ENCODE assay signal across 1 cellular context in genomic region chr22:32474635-32475427, GRCh38.
TF ChIP-seq lines count a peak whose summit lies in the region.

FBXO7 (plus strand) TSS chr22:32474811; CDS start chr22:32475003, 192 bp downstream.

TF ChIP-seq in HepG2, 621 proteins besides CTCF, POLR2A, EP300 and RAD21 (continued from another document and continues in another):
- TF ChIP-seq HMGXB3 (CRISPR knock-in tag; IDR thresholded peaks at IDR 0.05; ENCODE audit: borderline replicate concordance) (no peak), MLXIP (CRISPR knock-in tag; IDR thresholded peaks at IDR 0.05; ENCODE audit: borderline replicate concordance) (no peak), ASH2L (IDR thresholded peaks at IDR 0.05; ENCODE audit: insufficient read length, low read depth, low read length) (peak; percentile 70), ZNF234 (CRISPR knock-in tag; conservative IDR thresholded peaks at IDR 0.05) (peak; percentile 54; the same call in 1 of the 2 replicates), REXO4 (CRISPR knock-in tag; IDR thresholded peaks at IDR 0.05; ENCODE audit: borderline replicate concordance) (no peak), SMAD1 (CRISPR knock-in tag; IDR thresholded peaks at IDR 0.05; ENCODE audit: borderline replicate concordance, low read depth) (0 out of 2 replicates have a peak, but pooled peaks have one; percentile 8), ZNF605 (CRISPR knock-in tag; IDR thresholded peaks at IDR 0.05) (0 out of 2 replicates have a peak, but pooled peaks have one; percentile 16), FOXC1 (CRISPR knock-in tag; IDR thresholded peaks at IDR 0.05; ENCODE audit: borderline replicate concordance) (no peak; the same call in 1 of the 2 replicates), ZNF546 (CRISPR knock-in tag; conservative IDR thresholded peaks at IDR 0.05) (no peak; the same call in 1 of the 2 replicates), YEATS2 (CRISPR knock-in tag; IDR thresholded peaks at IDR 0.05; ENCODE audit: borderline replicate concordance) (0 out of 2 replicates have a peak, but pooled peaks have one; percentile 31), HINFP (CRISPR knock-in tag; IDR thresholded peaks at IDR 0.05; ENCODE audit: low read depth) (peak; percentile 67), ZNF720 (CRISPR knock-in tag; IDR thresholded peaks at IDR 0.05) (no peak), CCDC6 (CRISPR knock-in tag; IDR thresholded peaks at IDR 0.05) (no peak; the same call in 1 of the 2 replicates), TRIM22 (IDR thresholded peaks at IDR 0.05) (no peak), ZNF878 (CRISPR knock-in tag; IDR thresholded peaks at IDR 0.05) (no peak), ZNF362 (CRISPR knock-in tag; IDR thresholded peaks at IDR 0.05; ENCODE audit: borderline replicate concordance) (no peak), ARNT2 (CRISPR knock-in tag; IDR thresholded peaks at IDR 0.05; ENCODE audit: low read depth) (peak; percentile 70), RXRB (CRISPR knock-in tag; IDR thresholded peaks at IDR 0.05; ENCODE audit: borderline replicate concordance) (peak; percentile 50; the same call in 1 of the 2 replicates), POLR2AphosphoS2 (IDR thresholded peaks at IDR 0.05; ENCODE audit: low read depth, low read length) (no peak), TIGD3 (CRISPR knock-in tag; IDR thresholded peaks at IDR 0.05; ENCODE audit: borderline replicate concordance) (no peak), ZNF484 (CRISPR knock-in tag; IDR thresholded peaks at IDR 0.05; ENCODE audit: borderline replicate concordance, low read depth) (no peak), ZNF678 (CRISPR knock-in tag; IDR thresholded peaks at IDR 0.05) (no peak), IRF9 (CRISPR knock-in tag; IDR thresholded peaks at IDR 0.05; ENCODE audit: borderline replicate concordance) (no peak), MAF1 (CRISPR knock-in tag; IDR thresholded peaks at IDR 0.05; ENCODE audit: borderline replicate concordance) (peak; percentile 72; the same call in 1 of the 2 replicates), MTF1 (CRISPR knock-in tag; IDR thresholded peaks at IDR 0.05) (no peak), SAP130 (CRISPR knock-in tag; IDR thresholded peaks at IDR 0.05; ENCODE audit: low read depth) (peak; percentile 62), ZNF350 (CRISPR knock-in tag; IDR thresholded peaks at IDR 0.05; ENCODE audit: borderline replicate concordance, low read depth) (0 out of 2 replicates have a peak, but pooled peaks have one; percentile 66), BORCS8-MEF2B (CRISPR knock-in tag; IDR thresholded peaks at IDR 0.05) (no peak), HES4 (CRISPR knock-in tag; IDR thresholded peaks at IDR 0.05; ENCODE audit: borderline replicate concordance) (peak; percentile 73), MAFF (IDR thresholded peaks at IDR 0.05; ENCODE audit: low read depth, low read length) (no peak), NFYC (CRISPR knock-in tag; IDR thresholded peaks at IDR 0.05) (no peak), ZNF503 (CRISPR knock-in tag; IDR thresholded peaks at IDR 0.05) (no peak), ZNF512 (CRISPR knock-in tag; IDR thresholded peaks at IDR 0.05) (no peak), RXRA (CRISPR knock-in tag; IDR thresholded peaks at IDR 0.05) (peak; percentile 79), ZKSCAN1 (IDR thresholded peaks at IDR 0.05; ENCODE audit: low read length) (no peak), E2F5 (CRISPR knock-in tag; conservative IDR thresholded peaks at IDR 0.05) (no peak), CAMTA2 (CRISPR knock-in tag; IDR thresholded peaks at IDR 0.05; ENCODE audit: borderline replicate concordance) (peak; percentile 75; the same call in 1 of the 2 replicates), ZNF292 (CRISPR knock-in tag; IDR thresholded peaks at IDR 0.05; ENCODE audit: borderline replicate concordance, low read depth) (no peak), ZFP36 (IDR thresholded peaks at IDR 0.05; ENCODE audit: borderline replicate concordance, low read depth, low read length, partially characterized antibody) (no peak), GFI1 (CRISPR knock-in tag; IDR thresholded peaks at IDR 0.05; ENCODE audit: borderline replicate concordance) (peak; percentile 35; the same call in 1 of the 2 replicates), MEIS2 (CRISPR knock-in tag; IDR thresholded peaks at IDR 0.05) (no peak; the same call in 1 of the 2 replicates), CCAR2 (optimal IDR thresholded peaks at IDR 0.05; ENCODE audit: low read depth, low read length) (no peak), KLF6 (CRISPR knock-in tag; IDR thresholded peaks at IDR 0.05) (peak; percentile 85), RFXANK (CRISPR knock-in tag; IDR thresholded peaks at IDR 0.05) (no peak), ZNF468 (CRISPR knock-in tag; IDR thresholded peaks at IDR 0.05) (no peak)
